In the genomic region with DNA sequence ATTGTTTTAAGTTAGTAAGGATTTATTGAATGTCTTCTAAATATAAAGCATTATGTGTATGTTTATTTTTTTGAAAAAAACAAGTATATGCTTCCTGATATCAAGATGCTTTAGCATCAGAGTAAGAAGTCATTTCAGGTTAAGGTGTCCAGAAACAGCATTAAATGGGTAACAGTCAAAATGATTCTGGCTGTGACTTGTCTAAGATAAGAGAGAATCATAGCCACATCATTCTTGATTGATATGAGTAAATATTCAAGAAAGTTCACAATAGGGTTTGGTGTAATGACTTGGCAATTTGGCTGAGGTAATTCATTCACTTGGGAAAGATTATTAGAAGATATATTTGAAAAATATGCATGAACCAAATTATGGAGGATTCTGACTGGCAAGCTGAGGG, we compare ENCODE assay signal across 22 cellular contexts.
DNase-seq lines count a peak whose midpoint lies in the region; ATAC-seq, FAIRE-seq and TF ChIP-seq lines count a peak whose summit lies in the region.
"Had no signal": no experiment of that assay in that cellular context is flagged by ENCODE, and none has a peak within 500 bp of the region (broad histone marks: within the 10 kb centered on the region; RNA-seq: fewer than 3 reads in every experiment).

No MANE protein-coding gene starts in this region.

- H2AFZ ChIP-seq in astrocyte (ENCODE audit: low read depth, low read length), result no peak overlapping the region

- TF ChIP-seq CTCF in astrocyte (IDR thresholded peaks at IDR 0.05; ENCODE audit: insufficient read depth, low read depth, low read length), result no peak

- peaks cover 2% of the 10 kb centered on the region for H3K4me1 Mint-ChIP-seq in activated CD4-positive, alpha-beta T cell treated with anti-CD3 and anti-CD28 coated beads for 36 hours
- no peaks in the 10 kb centered on the region for H3K4me1 Mint-ChIP-seq in astrocyte (ENCODE audit: low read depth, unreplicated experiment)
- no peaks in the 10 kb centered on the region for H3K4me1 Mint-ChIP-seq in stimulated activated effector memory CD8-positive, alpha-beta T cell treated with anti-CD3 and anti-CD28 coated beads, Interleukin-12 subunit alpha, Interleukin-12 subunit beta, amount 100 ng/mL, for 72 hours
- H3K4me1 Mint-ChIP-seq: B cell had no signal

- H3K9ac ChIP-seq in astrocyte (ENCODE audit: low read length), result no peak overlapping the region
- H3K9ac ChIP-seq: BLaER1 treated with 17β-estradiol and CSF1 and Interleukin-3, amounts not matched to agents 10 nM and 100 nM had no signal

- POLR2A ChIA-PET in activated CD4-positive, alpha-beta T cell treated with anti-CD3 and anti-CD28 coated beads for 36 hours (lab: Charles Lee), result no interaction called here

- no peaks in the 10 kb centered on the region for H3K27me3 Mint-ChIP-seq in activated CD4-positive, alpha-beta T cell treated with anti-CD3 and anti-CD28 coated beads for 36 hours
- H3K27me3 Mint-ChIP-seq in astrocyte (ENCODE audit: low read depth, unreplicated experiment), result no peaks in the 10 kb centered on the region
- H3K27me3 Mint-ChIP-seq: B cell; CD4-positive, alpha-beta T cell had no signal

- H3K27ac Mint-ChIP-seq in activated CD4-positive, alpha-beta T cell treated with anti-CD3 and anti-CD28 coated beads for 36 hours, result no peak overlapping the region
- H3K27ac Mint-ChIP-seq in astrocyte (ENCODE audit: unreplicated experiment), result no peak overlapping the region
- peak overlapping the region; percentile 6 for H3K27ac Mint-ChIP-seq in stimulated activated effector memory CD8-positive, alpha-beta T cell treated with anti-CD3 and anti-CD28 coated beads, Interleukin-12 subunit alpha, Interleukin-12 subunit beta, amount 100 ng/mL, for 72 hours
- H3K27ac Mint-ChIP-seq: B cell; CD4-positive, alpha-beta T cell; CD8-positive, alpha-beta T cell had no signal

- H3K27me3 ChIP-seq in astrocyte (ENCODE audit: insufficient read depth, low read length), result no peaks in the 10 kb centered on the region
- H3K27me3 ChIP-seq: BLaER1 treated with 17β-estradiol and CSF1 and Interleukin-3, amounts not matched to agents 10 nM and 100 nM had no signal

- FAIRE-seq in H54 (lab: Jason Lieb, UNC) (peak; percentile 30), astrocyte (lab: Jason Lieb, UNC) (peak; percentile 17)
- FAIRE-seq: A549, GM12891, GM19239 had no signal

- H3K27ac ChIP-seq in astrocyte (ENCODE audit: low read depth, low read length), result no peak overlapping the region
- H3K27ac ChIP-seq: 22Rv1; A549; BLaER1 treated with 17β-estradiol and CSF1 and Interleukin-3, amounts not matched to agents 10 nM and 100 nM; C4-2B had no signal

- no peak for DNase-seq in activated CD4-positive, alpha-beta T cell treated with anti-CD3 and anti-CD28 coated beads for 36 hours
- no peak for DNase-seq in activated CD4-positive, alpha-beta T cell treated with anti-CD3 and anti-CD28 coated beads for 4 hours
- DNase-seq in H54 (ENCODE audit: insufficient read length, low spot score) (no peak), astrocyte (ENCODE audit: low read depth) (no peak), NCI-H146 treated with DMSO at 0.1 percent for 48 hours (lab: John Stamatoyannopoulos, UW; ENCODE audit: unreplicated experiment) (no peak), GM03348 (ENCODE audit: low spot score) (no peak)
- no peak for DNase-seq in stimulated activated effector memory CD8-positive, alpha-beta T cell treated with anti-CD3 and anti-CD28 coated beads, Interleukin-12 subunit alpha, Interleukin-12 subunit beta, amount 100 ng/mL, for 72 hours (ENCODE audit: low spot score in 2 of 2)
- DNase-seq: CD4-positive, alpha-beta T cell; CD8-positive, alpha-beta T cell; COR-L47; DMS 273 treated with DMSO at 0.1 percent for 48 hours; DMS153; DMS79; DND-41; GDM1 had no signal

- intact Hi-C loops in activated CD4-positive, alpha-beta T cell treated with anti-CD3 and anti-CD28 coated beads for 36 hours (cut with DNase I, micrococcal nuclease), result no loop called here

- no peaks in the 10 kb centered on the region for H3K9me3 ChIP-seq in astrocyte (ENCODE audit: insufficient read depth, low read depth, low read length)
- H3K9me3 ChIP-seq: A549; BLaER1 treated with 17β-estradiol and CSF1 and Interleukin-3, amounts not matched to agents 10 nM and 100 nM had no signal

- no peak overlapping the region for H3K4me2 ChIP-seq in astrocyte (ENCODE audit: low read length)
- H3K4me2 ChIP-seq: A549; BLaER1 treated with 17β-estradiol and CSF1 and Interleukin-3, amounts not matched to agents 10 nM and 100 nM had no signal

- H3K36me3 ChIP-seq in astrocyte (ENCODE audit: insufficient read depth, low read length), result no peaks in the 10 kb centered on the region
- H3K36me3 ChIP-seq: BLaER1 treated with 17β-estradiol and CSF1 and Interleukin-3, amounts not matched to agents 10 nM and 100 nM had no signal

- peaks cover 7% of the 10 kb centered on the region for H3K9me3 Mint-ChIP-seq in activated CD4-positive, alpha-beta T cell treated with anti-CD3 and anti-CD28 coated beads for 36 hours (ENCODE audit: low read depth)
- H3K9me3 Mint-ChIP-seq in astrocyte (ENCODE audit: unreplicated experiment), result peaks cover 3% of the 10 kb centered on the region
- peaks cover 8% of the 10 kb centered on the region for H3K9me3 Mint-ChIP-seq in stimulated activated effector memory CD8-positive, alpha-beta T cell treated with anti-CD3 and anti-CD28 coated beads, Interleukin-12 subunit alpha, Interleukin-12 subunit beta, amount 100 ng/mL, for 72 hours
- H3K9me3 Mint-ChIP-seq: CD4-positive, alpha-beta T cell had no signal

- no peak overlapping the region for H3K4me3 Mint-ChIP-seq in activated CD4-positive, alpha-beta T cell treated with anti-CD3 and anti-CD28 coated beads for 36 hours
- H3K4me3 Mint-ChIP-seq in astrocyte (ENCODE audit: unreplicated experiment), result no peak overlapping the region
- no peak overlapping the region for H3K4me3 Mint-ChIP-seq in stimulated activated effector memory CD8-positive, alpha-beta T cell treated with anti-CD3 and anti-CD28 coated beads, Interleukin-12 subunit alpha, Interleukin-12 subunit beta, amount 100 ng/mL, for 72 hours
- H3K4me3 Mint-ChIP-seq: B cell; CD4-positive, alpha-beta T cell; CD8-positive, alpha-beta T cell had no signal

- H3K36me3 Mint-ChIP-seq in activated CD4-positive, alpha-beta T cell treated with anti-CD3 and anti-CD28 coated beads for 36 hours (ENCODE audit: low read depth), result peaks cover 6% of the 10 kb centered on the region
- H3K36me3 Mint-ChIP-seq in astrocyte (ENCODE audit: low read depth, unreplicated experiment), result no peaks in the 10 kb centered on the region
- H3K36me3 Mint-ChIP-seq in stimulated activated effector memory CD8-positive, alpha-beta T cell treated with anti-CD3 and anti-CD28 coated beads, Interleukin-12 subunit alpha, Interleukin-12 subunit beta, amount 100 ng/mL, for 72 hours, result no peaks in the 10 kb centered on the region

- H4K20me1 ChIP-seq in astrocyte (ENCODE audit: insufficient read depth, low read length), result no peaks in the 10 kb centered on the region

- H3K79me2 ChIP-seq in astrocyte (ENCODE audit: insufficient read depth, low read length), result no peaks in the 10 kb centered on the region

- CTCF ChIA-PET in activated CD4-positive, alpha-beta T cell treated with anti-CD3 and anti-CD28 coated beads for 36 hours (lab: Charles Lee), result interaction anchor here (1.0 kb wide), 1 partner anchor 72 kb away, joined by 3 read pairs; no protein-coding TSS in a partner anchor

- H3K4me1 ChIP-seq in astrocyte (ENCODE audit: insufficient read depth, low read length), result no peaks in the 10 kb centered on the region
- H3K4me1 ChIP-seq: A549; BLaER1 treated with 17β-estradiol and CSF1 and Interleukin-3, amounts not matched to agents 10 nM and 100 nM had no signal

- H3K4me3 ChIP-seq in astrocyte (ENCODE audit: insufficient read depth, low read depth, low read length), result no peak overlapping the region
- H3K4me3 ChIP-seq: A549; BLaER1 treated with 17β-estradiol and CSF1 and Interleukin-3, amounts not matched to agents 10 nM and 100 nM had no signal

- peak; percentile 26 for ATAC-seq in activated CD4-positive, alpha-beta T cell treated with anti-CD3 and anti-CD28 coated beads for 36 hours
- ATAC-seq in stimulated activated effector memory CD8-positive, alpha-beta T cell treated with anti-CD3 and anti-CD28 coated beads, Interleukin-12 subunit alpha, Interleukin-12 subunit beta, amount 100 ng/mL, for 72 hours, result peak; percentile 74
- ATAC-seq: A549; CD8-positive, alpha-beta T cell had no signal

- TF ChIP-seq POLR2A in H54 (IDR thresholded peaks at IDR 0.05; ENCODE audit: low read depth, low read length), result no peak
